ENCODE assay signal across 10 cellular contexts in the genomic region with DNA sequence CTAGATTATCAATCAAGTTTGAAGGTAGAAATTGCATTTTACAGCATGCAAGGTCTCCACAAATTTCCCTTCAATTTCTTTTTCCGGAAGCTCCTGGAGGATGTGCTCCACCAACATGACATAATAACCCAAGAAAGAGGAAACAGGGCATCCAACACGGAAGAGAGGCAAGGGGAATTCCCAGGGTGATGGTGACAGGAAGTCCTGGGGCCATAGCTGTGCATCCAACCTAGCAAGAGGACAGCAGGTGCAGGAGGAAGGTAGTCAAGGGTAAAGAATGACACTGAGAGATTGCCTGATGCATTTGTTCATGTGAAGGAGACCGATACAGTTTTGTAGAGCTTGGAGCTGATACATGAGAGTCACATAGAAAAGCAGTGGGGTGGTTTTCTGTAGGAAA.
DNase-seq lines count a peak whose midpoint lies in the region; ATAC-seq, FAIRE-seq and TF ChIP-seq lines count a peak whose summit lies in the region.
"Had no signal": no experiment of that assay in that cellular context is flagged by ENCODE, and none has a peak within 500 bp of the region (broad histone marks: within the 10 kb centered on the region; RNA-seq: fewer than 3 reads in every experiment).

No MANE protein-coding gene starts in this region.

- no peak for FAIRE-seq in D721Med (lab: Jason Lieb, UNC)

- intact Hi-C loops in naive thymus-derived CD4-positive, alpha-beta T cell (cut with micrococcal nuclease): no loop called here
- intact Hi-C loops in mammary epithelial cell (cut with micrococcal nuclease): no loop called here

- no peaks in the 10 kb centered on the region for H3K4me1 ChIP-seq in naive thymus-derived CD4-positive, alpha-beta T cell (ENCODE audit: control insufficient read depth in 2 of 2, insufficient read depth in 2 of 2, low read length in 2 of 2)
- peaks cover 3% of the 10 kb centered on the region for H3K4me1 ChIP-seq in mammary epithelial cell (ENCODE audit: insufficient read depth, low read length)

- no peak overlapping the region for H3K4me3 Mint-ChIP-seq in naive thymus-derived CD4-positive, alpha-beta T cell

- H3K4me2 ChIP-seq in mammary epithelial cell (ENCODE audit: insufficient read depth, low read depth, low read length): no peak overlapping the region

- POLR2A ChIA-PET in naive thymus-derived CD4-positive, alpha-beta T cell (lab: Charles Lee): no interaction called here

- H3K4me3 ChIP-seq in naive thymus-derived CD4-positive, alpha-beta T cell (ENCODE audit: low read length): no peak overlapping the region
- H3K4me3 ChIP-seq in MG63 (no peak overlapping the region), mammary epithelial cell (replicated peaks in 1 of 3; ENCODE audit: insufficient read depth in 1 of 3, low read depth in 2 of 3, low read length in 3 of 3) (no peak overlapping the region)
- H3K4me3 ChIP-seq: skin epidermis had no signal

- in situ Hi-C loops in mammary epithelial cell (cut with MboI; ENCODE audit: low sequenced_read_pairs in 2 of 2): no loop called here

- CTCF ChIA-PET in naive thymus-derived CD4-positive, alpha-beta T cell (lab: Charles Lee): no interaction called here
- CTCF ChIA-PET in mammary epithelial cell (lab: Charles Lee; ENCODE audit: low non-redundant PET): no interaction called here

- peaks cover 0 to 2% (median 0%) of the 10 kb centered on the region in 11 donors for H3K9me3 Mint-ChIP-seq in naive thymus-derived CD4-positive, alpha-beta T cell

- WGBS in mammary epithelial cell (ENCODE audit: low coverage, missing lambda C conversion rate): 62% methylated on average over 3 of the region's 3 CpGs

- H3K4me1 Mint-ChIP-seq in naive thymus-derived CD4-positive, alpha-beta T cell: peaks cover 0 to 3% (median 0%) of the 10 kb centered on the region in 7 donors

- no peaks in the 10 kb centered on the region for H3K9me3 ChIP-seq in naive thymus-derived CD4-positive, alpha-beta T cell (ENCODE audit: control insufficient read depth in 2 of 3, low read length in 3 of 3)
- H3K9me3 ChIP-seq in MG63 (no peaks in the 10 kb centered on the region), mammary epithelial cell (replicated peaks; ENCODE audit: insufficient read depth, low read length) (no peaks in the 10 kb centered on the region)

- H3K79me2 ChIP-seq in mammary epithelial cell (ENCODE audit: insufficient read depth, low read length): no peaks in the 10 kb centered on the region

- dilution Hi-C loops in mammary epithelial cell (cut with HindIII; ENCODE audit: low sequenced_read_pairs): no loop called here

- no peaks in the 10 kb centered on the region for H3K36me3 ChIP-seq in naive thymus-derived CD4-positive, alpha-beta T cell (ENCODE audit: control insufficient read depth in 2 of 3, insufficient read depth in 3 of 3, low read length in 3 of 3)
- H3K36me3 ChIP-seq in MG63 (no peaks in the 10 kb centered on the region), mammary epithelial cell (ENCODE audit: insufficient read depth, low read length) (no peaks in the 10 kb centered on the region)

- H3K9ac ChIP-seq in mammary epithelial cell (ENCODE audit: insufficient read depth, low read length): no peak overlapping the region

- H3K27me3 ChIP-seq in naive thymus-derived CD4-positive, alpha-beta T cell (ENCODE audit: control insufficient read depth in 2 of 2, insufficient read depth in 2 of 2, low read length in 2 of 2): no peaks in the 10 kb centered on the region
- H3K27me3 ChIP-seq in MG63 (no peaks in the 10 kb centered on the region), mammary epithelial cell (ENCODE audit: insufficient read depth, low read length) (peaks cover 3% of the 10 kb centered on the region)

- no peaks in the 10 kb centered on the region for H3K36me3 Mint-ChIP-seq in naive thymus-derived CD4-positive, alpha-beta T cell

- BruUV-seq in mammary epithelial cell (replicated peaks; lab: Mats Ljungman, UMichigan): no TSS peak

- no peak overlapping the region for H3K27ac Mint-ChIP-seq in naive thymus-derived CD4-positive, alpha-beta T cell

- TF ChIP-seq CTCF in mammary epithelial cell (conservative IDR thresholded peaks at IDR 0.05 in 1 of 2, IDR thresholded peaks at IDR 0.05 in 1 of 2; ENCODE audit: extremely low read depth in 1 of 2, insufficient read depth in 1 of 2, low read depth in 1 of 2, low read length in 2 of 2) (no peak), D721Med (IDR thresholded peaks at IDR 0.05; ENCODE audit: insufficient read depth, missing control alignments) (no peak)

- no peak overlapping the region for H2AFZ ChIP-seq in mammary epithelial cell (ENCODE audit: low read depth, low read length)

- H3K27ac ChIP-seq in naive thymus-derived CD4-positive, alpha-beta T cell (ENCODE audit: low read depth, low read length): no peak overlapping the region
- no peak overlapping the region for H3K27ac ChIP-seq in mammary epithelial cell (ENCODE audit: insufficient read depth, low read depth, low read length)

- H4K20me1 ChIP-seq in mammary epithelial cell (ENCODE audit: insufficient read depth, low read length): no peaks in the 10 kb centered on the region

- peak; percentile 80 for ATAC-seq in GM18511 (IDR thresholded peaks at IDR 0.05; ENCODE audit: unreplicated experiment)
- peak; percentile 80 for ATAC-seq in GM21529 (IDR thresholded peaks at IDR 0.05; ENCODE audit: unreplicated experiment)
- peak; percentile 87 for ATAC-seq in HG03378 (IDR thresholded peaks at IDR 0.05; ENCODE audit: unreplicated experiment)
- peak; percentile 75 for ATAC-seq in naive thymus-derived CD4-positive, alpha-beta T cell
- ATAC-seq: left lobe of liver had no signal

- H3K27me3 Mint-ChIP-seq in naive thymus-derived CD4-positive, alpha-beta T cell: peaks cover 5 to 35% (median 13%) of the 10 kb centered on the region in 5 donors

- DNase-seq in naive thymus-derived CD4-positive, alpha-beta T cell: no peak
- no peak for DNase-seq in MG63
- no peak for DNase-seq in mammary epithelial cell
- DNase-seq in D721Med (ENCODE audit: insufficient read length, low spot score): no peak
- DNase-seq in NCI-H748 treated with DMSO at 0.1 percent for 48 hours (lab: John Stamatoyannopoulos, UW): no peak
